10 cellular contexts compared by ENCODE assay signal in the genomic region with DNA sequence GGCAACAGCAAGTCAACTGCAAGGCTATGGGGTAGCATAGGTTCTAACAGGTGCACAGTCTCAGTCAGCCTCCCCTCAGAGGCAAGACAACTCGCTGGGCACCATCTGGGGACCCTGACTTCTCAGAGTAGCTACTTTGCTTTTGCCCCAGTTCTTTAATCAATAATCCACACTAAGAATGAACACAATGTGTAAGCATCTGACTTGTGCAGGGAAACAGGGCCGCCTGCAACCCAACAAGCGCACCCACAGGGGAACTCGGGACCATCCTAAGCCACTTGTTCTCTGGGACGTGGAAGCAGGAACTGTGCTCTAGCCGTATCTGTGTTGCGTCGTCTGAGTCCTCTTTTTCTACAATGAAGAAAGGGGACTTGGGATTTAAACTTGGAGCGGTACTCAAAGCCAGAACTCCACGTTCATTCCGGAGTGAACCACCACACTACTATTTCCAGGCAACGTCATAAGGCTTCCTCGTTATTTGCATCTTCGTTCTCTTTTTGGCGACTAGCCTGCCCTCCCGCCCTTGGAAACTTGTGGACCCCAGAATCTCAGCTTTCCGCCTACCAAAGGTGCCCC. TPM values are rescaled to one million over a fixed set of nuclear protein-coding genes. Genes with fewer than 3 reads are reported as not detected.
DNase-seq lines count a peak whose midpoint lies in the region; ATAC-seq, FAIRE-seq and TF ChIP-seq lines count a peak whose summit lies in the region.
"Had no signal": no experiment of that assay in that cellular context is flagged by ENCODE, and none has a peak within 500 bp of the region (broad histone marks: within the 10 kb centered on the region; RNA-seq: fewer than 3 reads in every experiment).

No MANE protein-coding gene starts in this region.

- H3K4me3 Mint-ChIP-seq in astrocyte (ENCODE audit: unreplicated experiment) = peak overlapping the region; percentile 94

- H2AFZ ChIP-seq in astrocyte (ENCODE audit: low read depth, low read length) = peak overlapping the region; percentile 88

- H3K9me3 ChIP-seq in astrocyte (ENCODE audit: insufficient read depth, low read depth, low read length) (no peaks in the 10 kb centered on the region), iPS-18a (ENCODE audit: control insufficient read depth, low read depth, low read length) (no peaks in the 10 kb centered on the region), skeletal muscle satellite cell (replicated peaks; ENCODE audit: low read length) (no peaks in the 10 kb centered on the region)

- H3K4me2 ChIP-seq in astrocyte (ENCODE audit: low read length) (peak overlapping the region; percentile 98), skeletal muscle satellite cell (ENCODE audit: low read length) (peak overlapping the region; percentile 99)

- H3K9ac ChIP-seq in astrocyte (ENCODE audit: low read length) (peak overlapping the region; percentile 18), iPS-18a (ENCODE audit: low read length) (peak overlapping the region; percentile 75), skeletal muscle satellite cell (ENCODE audit: low read depth, low read length) (no peak overlapping the region)

- H3K27me3 ChIP-seq in H7 (ENCODE audit: control insufficient read depth, insufficient read depth, low read length) (no peaks in the 10 kb centered on the region; the same call in 1 of the 2 replicates), astrocyte (ENCODE audit: insufficient read depth, low read length) (peaks cover 13% of the 10 kb centered on the region), iPS-18a (ENCODE audit: control insufficient read depth, insufficient read depth, low read length) (peaks cover 16% of the 10 kb centered on the region), skeletal muscle satellite cell (ENCODE audit: control insufficient read depth, insufficient read depth, low read length) (peaks cover 58% of the 10 kb centered on the region)

- ATAC-seq in GM18520 (IDR thresholded peaks at IDR 0.05; ENCODE audit: unreplicated experiment) = no peak

- H3K36me3 ChIP-seq in H7 (replicated peaks; ENCODE audit: control insufficient read depth, insufficient read depth, low read length) (no peaks in the 10 kb centered on the region), astrocyte (ENCODE audit: insufficient read depth, low read length) (no peaks in the 10 kb centered on the region), iPS-18a (ENCODE audit: control insufficient read depth, low read depth, low read length) (peaks cover 2% of the 10 kb centered on the region), skeletal muscle satellite cell (ENCODE audit: insufficient read depth, low read length) (no peaks in the 10 kb centered on the region)

- H3K27ac ChIP-seq in astrocyte (ENCODE audit: low read depth, low read length) (no peak overlapping the region), iPS-18a (ENCODE audit: low read length) (no peak overlapping the region)

- H3K9me3 Mint-ChIP-seq in astrocyte (ENCODE audit: unreplicated experiment) = no peaks in the 10 kb centered on the region

- H3K4me1 Mint-ChIP-seq in astrocyte (ENCODE audit: low read depth, unreplicated experiment) = peaks cover 2% of the 10 kb centered on the region

- peak overlapping the region; percentile 58 for H3K27ac Mint-ChIP-seq in astrocyte (ENCODE audit: unreplicated experiment)

- H3K4me1 ChIP-seq in astrocyte (ENCODE audit: insufficient read depth, low read length) (peaks cover 10% of the 10 kb centered on the region), iPS-18a (ENCODE audit: control insufficient read depth, low read depth, low read length) (peaks cover 23% of the 10 kb centered on the region), skeletal muscle satellite cell (ENCODE audit: control insufficient read depth, insufficient read depth, low read length) (peaks cover 7% of the 10 kb centered on the region)

- H3K36me3 Mint-ChIP-seq in astrocyte (ENCODE audit: low read depth, unreplicated experiment) = no peaks in the 10 kb centered on the region

- H3K4me3 ChIP-seq in H7 (ENCODE audit: insufficient read depth, low read depth, low read length) (peak overlapping the region; percentile 80), astrocyte (ENCODE audit: insufficient read depth, low read depth, low read length) (peak overlapping the region; percentile 62), iPS-18a (ENCODE audit: low read length) (peak overlapping the region; percentile 87), skeletal muscle satellite cell (ENCODE audit: low read length) (peak overlapping the region; percentile 73)

- no peak for TF ChIP-seq CTCF in astrocyte (IDR thresholded peaks at IDR 0.05; ENCODE audit: insufficient read depth, low read depth, low read length)

- FAIRE-seq in astrocyte (lab: Jason Lieb, UNC) = no peak

- no peaks in the 10 kb centered on the region for H3K79me2 ChIP-seq in astrocyte (ENCODE audit: insufficient read depth, low read length)

- no peaks in the 10 kb centered on the region for H4K20me1 ChIP-seq in astrocyte (ENCODE audit: insufficient read depth, low read length)

- DNase-seq in H7 (peak; percentile 14), astrocyte (ENCODE audit: low read depth) (no peak), DMS79 (lab: John Stamatoyannopoulos, UW) (no peak), cortex of kidney (lab: John Stamatoyannopoulos, UW) (no peak), COR-L47 (lab: John Stamatoyannopoulos, UW) (no peak)

- no peaks in the 10 kb centered on the region for H3K27me3 Mint-ChIP-seq in astrocyte (ENCODE audit: low read depth, unreplicated experiment)

RNA-seq across cellular contexts. Expression of gene MOB3B, which starts 1.8 kb away (rescaled TPM):
- 6.9 and 7.9 TPM in 2 replicates for total RNA-seq in H7 (2014; rRNA removed; shearing (Covaris generic))
- 2.8 and 3.9 TPM in 2 replicates for total RNA-seq in astrocyte
- total RNA-seq in skeletal muscle satellite cell (2012; rRNA removed) = 0.22 and 0.25 TPM in 2 replicates

RNA-seq across cellular contexts. Expression of gene IFNK, which starts 3.7 kb away (rescaled TPM):
- not detected in 2 replicates for total RNA-seq in H7 (2014; rRNA removed; shearing (Covaris generic))
- total RNA-seq in astrocyte = not detected in 2 replicates
- not detected in 2 replicates for total RNA-seq in skeletal muscle satellite cell (2012; rRNA removed)
- total RNA-seq: occipital lobe; T-helper 1 cell treated with Interleukin-12 subunit alpha and Interleukin-12 subunit beta and Interleukin-4 antibody, amounts not matched to agents 30 ng/mL and 1 ng/mL, for 36 hours had no signal

RNA-seq across cellular contexts. Expression of gene C9orf72, which starts 45.5 kb away (rescaled TPM):
- total RNA-seq in H7 (2014; rRNA removed; shearing (Covaris generic)) = 16.5 and 27.6 TPM in 2 replicates
- 2.3 and 4.8 TPM in 2 replicates for total RNA-seq in astrocyte
- 6.6 and 7.4 TPM in 2 replicates for total RNA-seq in skeletal muscle satellite cell (2012; rRNA removed)
